Comparison of ENCODE assay signal across 8 cellular contexts in genomic region chr2:38690499-38691420, GRCh38. TPM values are rescaled to one million over a fixed set of nuclear protein-coding genes. Genes with fewer than 3 reads are reported as not detected.
DNase-seq lines count a peak whose midpoint lies in the region; ATAC-seq lines count a peak whose summit lies in the region.

No MANE protein-coding gene starts in this region.

- intact Hi-C loops in left ventricle myocardium superior (cut with micrococcal nuclease), result no loop called here

- DNase-seq in AG08395 (ENCODE audit: low spot score) (peak; percentile 96), HPDE6-E6E7 (ENCODE audit: extremely low spot score) (peak; percentile 94), islet precursor cell (peak; percentile 75), left ventricle myocardium superior (no peak), NCI-H2107 (lab: John Stamatoyannopoulos, UW) (no peak), NCI-H345 (lab: John Stamatoyannopoulos, UW) (no peak)
- DNase-seq in activated naive CD4-positive, alpha-beta T cell treated with anti-CD3 and anti-CD28 coated beads, Interleukin-2, amount 50 U/mL, for 16 hours, result peak; percentile 28

- no peak for ATAC-seq in left ventricle myocardium superior
- ATAC-seq in GM21423 (IDR thresholded peaks at IDR 0.05; ENCODE audit: unreplicated experiment), result no peak

RNA-seq across cellular contexts. Expression of gene GALM, which starts 24.8 kb away (rescaled TPM):
- 16.9 TPM for total RNA-seq in left ventricle myocardium superior

Comparison
In these comparisons a context has a peak if more than half of its experiments do, and no peak if none do; other contexts are left out.
1. DNase-seq: peak in AG08395 (single experiment), HPDE6-E6E7 (single experiment), activated naive CD4-positive, alpha-beta T cell treated with anti-CD3 and anti-CD28 coated beads, Interleukin-2, amount 50 U/mL, for 16 hours (single experiment) and islet precursor cell (single experiment); none in left ventricle myocardium superior (single experiment), NCI-H2107 (single experiment) and NCI-H345 (single experiment).